In the genomic region with DNA sequence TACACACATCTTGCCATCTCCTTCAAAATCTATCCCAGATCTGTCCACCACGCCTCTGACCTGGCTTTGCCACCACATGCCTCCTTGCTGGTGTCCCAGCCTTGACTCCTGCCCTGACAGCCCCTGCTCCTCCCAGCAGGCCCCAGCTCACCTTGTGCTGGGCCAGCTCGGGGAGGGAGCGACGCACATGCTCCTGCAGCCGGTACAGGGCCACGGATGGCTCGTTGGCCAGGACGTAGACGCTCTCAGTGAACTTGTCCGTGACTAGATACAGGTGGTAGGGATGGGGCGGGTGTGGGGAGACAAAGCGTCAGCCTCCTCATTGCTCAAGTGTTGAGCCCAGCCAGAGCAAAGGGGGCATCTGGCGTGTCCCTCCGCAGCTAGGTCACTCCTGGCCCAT, we compare ENCODE assay signal across 1 cellular context.
TF ChIP-seq lines count a peak whose summit lies in the region.

No MANE protein-coding gene starts in this region.

TF ChIP-seq in liver, 16 proteins besides CTCF, POLR2A, EP300 and RAD21:
- TF ChIP-seq SP1 (IDR thresholded peaks at IDR 0.05) (no peak), EGR1 (IDR thresholded peaks at IDR 0.05; ENCODE audit: low read depth in 2 of 2) (no peak), YY1 (IDR thresholded peaks at IDR 0.05) (no peak), TAF1 (conservative IDR thresholded peaks at IDR 0.05) (no peak), HNF4A (conservative IDR thresholded peaks at IDR 0.05) (no peak), GABPA (IDR thresholded peaks at IDR 0.05 in 1 of 2, conservative IDR thresholded peaks at IDR 0.05 in 1 of 2) (no peak), FOXA1 (IDR thresholded peaks at IDR 0.05) (no peak), NR2F2 (IDR thresholded peaks at IDR 0.05) (no peak), JUND (IDR thresholded peaks at IDR 0.05) (no peak), RXRA (IDR thresholded peaks at IDR 0.05) (no peak), HNF4G (IDR thresholded peaks at IDR 0.05) (no peak)
- TF ChIP-seq, protein P1, sequence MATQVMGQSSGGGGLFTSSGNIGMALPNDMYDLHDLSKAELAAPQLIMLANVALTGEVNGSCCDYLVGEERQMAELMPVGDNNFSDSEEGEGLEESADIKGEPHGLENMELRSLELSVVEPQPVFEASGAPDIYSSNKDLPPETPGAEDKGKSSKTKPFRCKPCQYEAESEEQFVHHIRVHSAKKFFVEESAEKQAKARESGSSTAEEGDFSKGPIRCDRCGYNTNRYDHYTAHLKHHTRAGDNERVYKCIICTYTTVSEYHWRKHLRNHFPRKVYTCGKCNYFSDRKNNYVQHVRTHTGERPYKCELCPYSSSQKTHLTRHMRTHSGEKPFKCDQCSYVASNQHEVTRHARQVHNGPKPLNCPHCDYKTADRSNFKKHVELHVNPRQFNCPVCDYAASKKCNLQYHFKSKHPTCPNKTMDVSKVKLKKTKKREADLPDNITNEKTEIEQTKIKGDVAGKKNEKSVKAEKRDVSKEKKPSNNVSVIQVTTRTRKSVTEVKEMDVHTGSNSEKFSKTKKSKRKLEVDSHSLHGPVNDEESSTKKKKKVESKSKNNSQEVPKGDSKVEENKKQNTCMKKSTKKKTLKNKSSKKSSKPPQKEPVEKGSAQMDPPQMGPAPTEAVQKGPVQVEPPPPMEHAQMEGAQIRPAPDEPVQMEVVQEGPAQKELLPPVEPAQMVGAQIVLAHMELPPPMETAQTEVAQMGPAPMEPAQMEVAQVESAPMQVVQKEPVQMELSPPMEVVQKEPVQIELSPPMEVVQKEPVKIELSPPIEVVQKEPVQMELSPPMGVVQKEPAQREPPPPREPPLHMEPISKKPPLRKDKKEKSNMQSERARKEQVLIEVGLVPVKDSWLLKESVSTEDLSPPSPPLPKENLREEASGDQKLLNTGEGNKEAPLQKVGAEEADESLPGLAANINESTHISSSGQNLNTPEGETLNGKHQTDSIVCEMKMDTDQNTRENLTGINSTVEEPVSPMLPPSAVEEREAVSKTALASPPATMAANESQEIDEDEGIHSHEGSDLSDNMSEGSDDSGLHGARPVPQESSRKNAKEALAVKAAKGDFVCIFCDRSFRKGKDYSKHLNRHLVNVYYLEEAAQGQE (IDR thresholded peaks at IDR 0.05) = no peak
- TF ChIP-seq, protein P2, sequence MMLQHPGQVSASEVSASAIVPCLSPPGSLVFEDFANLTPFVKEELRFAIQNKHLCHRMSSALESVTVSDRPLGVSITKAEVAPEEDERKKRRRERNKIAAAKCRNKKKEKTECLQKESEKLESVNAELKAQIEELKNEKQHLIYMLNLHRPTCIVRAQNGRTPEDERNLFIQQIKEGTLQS (IDR thresholded peaks at IDR 0.05) = no peak
- TF ChIP-seq, protein P3, sequence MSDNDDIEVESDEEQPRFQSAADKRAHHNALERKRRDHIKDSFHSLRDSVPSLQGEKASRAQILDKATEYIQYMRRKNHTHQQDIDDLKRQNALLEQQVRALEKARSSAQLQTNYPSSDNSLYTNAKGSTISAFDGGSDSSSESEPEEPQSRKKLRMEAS (IDR thresholded peaks at IDR 0.05) = no peak
TF ChIP-seq in liver: peak in this region for 0.
